8 cellular contexts compared by ENCODE assay signal in genomic region chr5:82259172-82259800, GRCh38.
DNase-seq lines count a peak whose midpoint lies in the region; ATAC-seq and TF ChIP-seq lines count a peak whose summit lies in the region.

No MANE protein-coding gene starts in this region.

- H3K36me3 ChIP-seq in GM06990 (ENCODE audit: control insufficient read depth, insufficient read depth, low read length) (no peaks in the 10 kb centered on the region; the same call in 1 of the 2 replicates), brain microvascular endothelial cell (replicated peaks) (no peaks in the 10 kb centered on the region)

- H3K27me3 ChIP-seq in GM06990 (replicated peaks; ENCODE audit: control insufficient read depth, insufficient read depth, low read length) (no peaks in the 10 kb centered on the region), brain microvascular endothelial cell (replicated peaks) (no peaks in the 10 kb centered on the region)

- H3K4me3 ChIP-seq in GM06990 (replicated peaks; ENCODE audit: low read depth, low read length): no peak overlapping the region
- H3K4me3 ChIP-seq in brain microvascular endothelial cell (ENCODE audit: low read depth, low read length): no peak overlapping the region

- H3K27me3 Mint-ChIP-seq in nephron progenitor cell (ENCODE audit: low read depth, poor library complexity): no peaks in the 10 kb centered on the region

- in situ Hi-C loops in brain microvascular endothelial cell (cut with HindIII; ENCODE audit: low pct_ligation_motif_present, low sequenced_read_pairs): no loop called here

- TF ChIP-seq CTCF in GM06990 (IDR thresholded peaks at IDR 0.05; ENCODE audit: insufficient read depth, low read length, poor library complexity, severe bottlenecking) (peak; percentile 42), brain microvascular endothelial cell (IDR thresholded peaks at IDR 0.05; ENCODE audit: low read depth, low read length, missing control alignments) (peak; percentile 38), nephron progenitor cell (IDR thresholded peaks at IDR 0.05) (peak; percentile 47)

- no peak overlapping the region for H3K27ac Mint-ChIP-seq in nephron progenitor cell
- no peak overlapping the region for H3K27ac Mint-ChIP-seq in stimulated activated effector memory CD8-positive, alpha-beta T cell treated with anti-CD3 and anti-CD28 coated beads, Interleukin-12 subunit alpha, Interleukin-12 subunit beta, amount 100 ng/mL, for 72 hours

- H3K27ac ChIP-seq in brain microvascular endothelial cell: no peak overlapping the region

- H3K4me3 Mint-ChIP-seq in nephron progenitor cell: no peak overlapping the region
- H3K4me3 Mint-ChIP-seq in stimulated activated effector memory CD8-positive, alpha-beta T cell treated with anti-CD3 and anti-CD28 coated beads, Interleukin-12 subunit alpha, Interleukin-12 subunit beta, amount 100 ng/mL, for 72 hours: no peak overlapping the region

- no peaks in the 10 kb centered on the region for H3K9me3 Mint-ChIP-seq in nephron progenitor cell
- no peaks in the 10 kb centered on the region for H3K9me3 Mint-ChIP-seq in stimulated activated effector memory CD8-positive, alpha-beta T cell treated with anti-CD3 and anti-CD28 coated beads, Interleukin-12 subunit alpha, Interleukin-12 subunit beta, amount 100 ng/mL, for 72 hours

- ATAC-seq in stimulated activated effector memory CD8-positive, alpha-beta T cell treated with anti-CD3 and anti-CD28 coated beads, Interleukin-12 subunit alpha, Interleukin-12 subunit beta, amount 100 ng/mL, for 72 hours: no peak

- H3K4me1 Mint-ChIP-seq in nephron progenitor cell: no peaks in the 10 kb centered on the region
- H3K4me1 Mint-ChIP-seq in stimulated activated effector memory CD8-positive, alpha-beta T cell treated with anti-CD3 and anti-CD28 coated beads, Interleukin-12 subunit alpha, Interleukin-12 subunit beta, amount 100 ng/mL, for 72 hours: peaks cover 5% of the 10 kb centered on the region

- H3K36me3 Mint-ChIP-seq in nephron progenitor cell (ENCODE audit: low read depth): peaks cover 17% of the 10 kb centered on the region
- H3K36me3 Mint-ChIP-seq in stimulated activated effector memory CD8-positive, alpha-beta T cell treated with anti-CD3 and anti-CD28 coated beads, Interleukin-12 subunit alpha, Interleukin-12 subunit beta, amount 100 ng/mL, for 72 hours: no peaks in the 10 kb centered on the region

- DNase-seq in GM06990 (ENCODE audit: extremely low read depth, insufficient read length) (no peak), MV-4-11 (lab: John Stamatoyannopoulos, UW) (peak; percentile 15), brain microvascular endothelial cell (peak; percentile 11), nephron progenitor cell (no peak), activated T-cell treated with anti-CD3 and anti-CD28 coated beads for 4 hours (no peak), islet precursor cell (no peak), NCI-H526 treated with DMSO at 0.1 percent for 48 hours (lab: John Stamatoyannopoulos, UW) (no peak)
- DNase-seq in stimulated activated effector memory CD8-positive, alpha-beta T cell treated with anti-CD3 and anti-CD28 coated beads, Interleukin-12 subunit alpha, Interleukin-12 subunit beta, amount 100 ng/mL, for 72 hours (ENCODE audit: low spot score in 2 of 2): no peak

Comparison
In these comparisons a context has a peak if more than half of its experiments do, and no peak if none do; other contexts are left out.
1. DNase-seq: peak in MV-4-11 (single experiment) and brain microvascular endothelial cell (single experiment); none in GM06990 (single experiment), nephron progenitor cell (single experiment), activated T-cell treated with anti-CD3 and anti-CD28 coated beads for 4 hours (single experiment), islet precursor cell (single experiment), NCI-H526 treated with DMSO at 0.1 percent for 48 hours (single experiment) and stimulated activated effector memory CD8-positive, alpha-beta T cell treated with anti-CD3 and anti-CD28 coated beads, Interleukin-12 subunit alpha, Interleukin-12 subunit beta, amount 100 ng/mL, for 72 hours (0 of 2).
2. Peak in every context shown above with its lines, with median percentiles within 50 percentile points of each other: CTCF ChIP-seq.